ENCODE assay signal across 1 cellular context in genomic region chr11:93330446-93330984, GRCh38.
TF ChIP-seq lines count a peak whose summit lies in the region.

TSS of gene DEUP1 (plus strand) at chr11:93330742. CDS start at chr11:93332260, 1,518 bp downstream.

TF ChIP-seq in WTC11, 78 proteins besides CTCF, POLR2A, EP300 and RAD21 (continued from another document and continues in another):
- no peak for TF ChIP-seq PRDM15 (CRISPR knock-in tag; IDR thresholded peaks at IDR 0.05)
- TF ChIP-seq EMX1 (CRISPR knock-in tag; IDR thresholded peaks at IDR 0.05) = no peak
- no peak for TF ChIP-seq ZNF263 (CRISPR knock-in tag; IDR thresholded peaks at IDR 0.05; ENCODE audit: low read depth)
- no peak for TF ChIP-seq ZNF219 (CRISPR knock-in tag; IDR thresholded peaks at IDR 0.05; ENCODE audit: borderline replicate concordance)
- peak; percentile 63; the same call in 1 of the 2 replicates for TF ChIP-seq ESRRA (CRISPR knock-in tag; IDR thresholded peaks at IDR 0.05; ENCODE audit: borderline replicate concordance)
- TF ChIP-seq CBFB (CRISPR knock-in tag; IDR thresholded peaks at IDR 0.05; ENCODE audit: low read depth) = no peak
- 0 out of 2 replicates have a peak, but pooled peaks have one; percentile 42 for TF ChIP-seq FOXK1 (CRISPR knock-in tag; IDR thresholded peaks at IDR 0.05)
- TF ChIP-seq NR2C2 (CRISPR knock-in tag; IDR thresholded peaks at IDR 0.05) = no peak
- no peak; the same call in 1 of the 2 replicates for TF ChIP-seq ZNF281 (CRISPR knock-in tag; IDR thresholded peaks at IDR 0.05)
- no peak for TF ChIP-seq ZNF138 (CRISPR knock-in tag; conservative IDR thresholded peaks at IDR 0.05)
- 0 out of 2 replicates have a peak, but pooled peaks have one; percentile 52 for TF ChIP-seq KAT7 (CRISPR knock-in tag; IDR thresholded peaks at IDR 0.05; ENCODE audit: borderline replicate concordance)
- TF ChIP-seq USF2 (CRISPR knock-in tag; IDR thresholded peaks at IDR 0.05) = no peak
- TF ChIP-seq SOX15 (CRISPR knock-in tag; IDR thresholded peaks at IDR 0.05) = no peak
- no peak for TF ChIP-seq E2F4 (CRISPR knock-in tag; IDR thresholded peaks at IDR 0.05; ENCODE audit: borderline replicate concordance, low read depth)
- no peak for TF ChIP-seq AR (CRISPR knock-in tag; IDR thresholded peaks at IDR 0.05)
- no peak for TF ChIP-seq NFE2L1 (CRISPR knock-in tag; IDR thresholded peaks at IDR 0.05)
- TF ChIP-seq NR3C1 (CRISPR knock-in tag; conservative IDR thresholded peaks at IDR 0.05; ENCODE audit: low read depth) = no peak
- TF ChIP-seq TEAD1 (CRISPR knock-in tag; IDR thresholded peaks at IDR 0.05) = no peak
- TF ChIP-seq IRF2 (CRISPR knock-in tag; IDR thresholded peaks at IDR 0.05; ENCODE audit: borderline replicate concordance, low read depth) = no peak
- no peak for TF ChIP-seq ATF6 (CRISPR knock-in tag; IDR thresholded peaks at IDR 0.05)
- no peak for TF ChIP-seq E2F1 (CRISPR knock-in tag; IDR thresholded peaks at IDR 0.05)
- no peak for TF ChIP-seq ZNF532 (CRISPR knock-in tag; IDR thresholded peaks at IDR 0.05; ENCODE audit: borderline replicate concordance)
- TF ChIP-seq ZNF671 (CRISPR knock-in tag; IDR thresholded peaks at IDR 0.05) = no peak
- TF ChIP-seq CREM (CRISPR knock-in tag; IDR thresholded peaks at IDR 0.05) = no peak
- TF ChIP-seq ZNF232 (CRISPR knock-in tag; IDR thresholded peaks at IDR 0.05) = no peak
- no peak for TF ChIP-seq MXD4 (CRISPR knock-in tag; IDR thresholded peaks at IDR 0.05; ENCODE audit: borderline replicate concordance)
- no peak for TF ChIP-seq USF1 (CRISPR knock-in tag; IDR thresholded peaks at IDR 0.05)
- TF ChIP-seq IRF1 (CRISPR knock-in tag; IDR thresholded peaks at IDR 0.05) = peak; percentile 17; the same call in 1 of the 2 replicates
